ENCODE assay signal across 26 cellular contexts in the genomic region with DNA sequence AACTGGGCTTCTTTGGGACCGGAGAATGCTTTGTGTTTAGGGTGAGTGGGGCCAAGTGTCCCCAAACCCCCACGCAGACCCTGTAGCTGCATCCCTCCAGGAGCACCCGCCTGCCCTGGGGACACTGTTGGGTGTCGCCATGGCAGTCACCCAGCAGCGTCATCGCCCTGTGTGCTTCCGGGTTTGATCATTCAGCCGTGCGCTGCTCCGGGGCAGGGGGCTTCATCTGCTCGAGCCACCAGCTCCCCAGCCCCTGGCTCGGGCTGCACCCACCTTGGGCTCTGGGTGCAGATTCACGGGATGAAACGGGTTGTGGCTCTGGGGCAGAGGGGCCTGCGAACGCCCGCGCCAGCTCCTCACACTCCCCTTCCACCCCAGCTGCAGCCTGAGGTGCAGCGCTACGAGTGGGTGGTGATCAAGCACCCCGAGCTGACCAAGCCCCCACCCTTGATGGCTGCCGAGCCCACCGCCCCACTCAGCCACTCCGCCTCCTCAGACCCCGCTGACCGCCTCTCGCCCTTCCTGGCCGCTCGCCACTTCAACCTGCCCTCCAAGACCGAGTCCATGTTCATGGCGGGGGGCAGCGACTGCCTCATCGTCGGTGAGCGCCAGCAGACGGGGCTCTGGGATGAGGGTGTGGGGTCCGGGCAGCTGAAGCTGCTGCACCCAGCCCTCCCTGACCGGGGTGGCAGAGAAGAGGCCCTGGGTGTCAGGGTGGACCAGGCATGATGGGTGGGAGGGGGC. TPM values are rescaled to one million over a fixed set of nuclear protein-coding genes. Genes with fewer than 3 reads are reported as not detected.
DNase-seq lines count a peak whose midpoint lies in the region; ATAC-seq, FAIRE-seq and TF ChIP-seq lines count a peak whose summit lies in the region.
"Had no signal": no experiment of that assay in that cellular context is flagged by ENCODE, and none has a peak within 500 bp of the region (broad histone marks: within the 10 kb centered on the region; RNA-seq: fewer than 3 reads in every experiment).

No MANE protein-coding gene starts in this region.

- POLR2A ChIA-PET in K562 (lab: Yijun Ruan, JAX) (no interaction called here), WTC11 (lab: Charles Lee) (no interaction called here)

- no peak overlapping the region for H2AK5ac ChIP-seq in mesenchymal stem cell (ENCODE audit: low read length, severe bottlenecking)

- peak; percentile 32 for DNase-seq in Right ventricle myocardium inferior (ENCODE audit: missing footprints)
- no peak for DNase-seq in right atrium auricular region (ENCODE audit: low spot score)
- no peak for DNase-seq in K562 (ENCODE audit: extremely low read depth in 1 of 4, low spot score in 3 of 4)
- no peak for DNase-seq in mesenchymal stem cell
- DNase-seq in upper lobe of right lung = peak; percentile 67
- no peak for DNase-seq in WTC11 (ENCODE audit: low spot score)
- DNase-seq in urothelium cell line (ENCODE audit: low spot score) = no peak
- DNase-seq: 8988T; ACHN; BE2C; CD4-positive, CD25-positive, alpha-beta regulatory T cell; DMS153; DND-41; NCI-H1048; NCI-H1417; NCI-H1694; NCI-H2029 treated with DMSO at 0.1 percent for 48 hours; NCI-H2227 treated with DMSO at 0.1 percent for 48 hours; NCI-H69; SJCRH30 had no signal

- H3K18ac ChIP-seq in mesenchymal stem cell (ENCODE audit: low read depth in 1 of 2, low read length in 2 of 2) = no peak overlapping the region

- no peak for ATAC-seq in Right ventricle myocardium inferior
- no peak for ATAC-seq in K562
- ATAC-seq in upper lobe of right lung = no peak
- ATAC-seq in WTC11 = no peak
- no peak for ATAC-seq in GM19395 (IDR thresholded peaks at IDR 0.05; ENCODE audit: unreplicated experiment)

- CTCF ChIA-PET in K562 (lab: Yijun Ruan, JAX; ENCODE audit: low intra/inter-chr PET ratio) = interaction anchor here (0.9 to 3.5 kb wide), 4 partner anchors 71 to 305 kb away, joined by 3 to 17 read pairs (median 8); partner anchors contain the start of gene CCNF
- CTCF ChIA-PET in WTC11 (lab: Charles Lee) = interaction anchor here (1.9 to 3.5 kb wide), 7 partner anchors 8 to 305 kb away, joined by 8 to 57 read pairs (median 19); partner anchors contain the start of genes CCNF, ECI1 and TBC1D24

- no peak overlapping the region for H2BK5ac ChIP-seq in mesenchymal stem cell (ENCODE audit: low read depth, low read length, poor library complexity, severe bottlenecking)

- no peaks in the 10 kb centered on the region for H3K27me3 ChIP-seq in right atrium auricular region
- no peaks in the 10 kb centered on the region for H3K27me3 ChIP-seq in K562 (ENCODE audit: control insufficient read depth in 2 of 2, insufficient read depth in 2 of 2, low read length in 2 of 2)
- no peaks in the 10 kb centered on the region for H3K27me3 ChIP-seq in mesenchymal stem cell (ENCODE audit: control insufficient read depth in 1 of 2, insufficient read depth in 1 of 2, low read length in 2 of 2)
- no peaks in the 10 kb centered on the region for H3K27me3 ChIP-seq in upper lobe of right lung
- H3K27me3 ChIP-seq: BE2C, SJCRH30 had no signal

- no peaks in the 10 kb centered on the region for H3K9me3 ChIP-seq in right atrium auricular region
- no peaks in the 10 kb centered on the region for H3K9me3 ChIP-seq in K562 (replicated peaks; ENCODE audit: control insufficient read depth, insufficient read depth, low read depth, low read length)
- H3K9me3 ChIP-seq in mesenchymal stem cell (ENCODE audit: control insufficient read depth, low read length) = no peaks in the 10 kb centered on the region
- H3K9me3 ChIP-seq in upper lobe of right lung = no peaks in the 10 kb centered on the region
- H3K9me3 ChIP-seq: BE2C, SJCRH30 had no signal

- no peak for TF ChIP-seq EP300 in K562 (IDR thresholded peaks at IDR 0.05; ENCODE audit: low read length)

- H2BK15ac ChIP-seq in mesenchymal stem cell (ENCODE audit: low read depth, poor library complexity, severe bottlenecking) = no peak overlapping the region

- H3K27ac Mint-ChIP-seq in WTC11 = no peak overlapping the region
- H3K27ac Mint-ChIP-seq: CD4-positive, CD25-positive, alpha-beta regulatory T cell; IgD-negative memory B cell had no signal

- in situ Hi-C loops in K562 (cut with MboI) = no loop called here

- no peak for FAIRE-seq in K562 (lab: Jason Lieb, UNC)
- FAIRE-seq in urothelium cell line (lab: Jason Lieb, UNC) = no peak
- FAIRE-seq: GM12892, H54 had no signal

- BruUV-seq in K562 (replicated peaks; lab: Mats Ljungman, UMichigan) = no TSS peak

- no peaks in the 10 kb centered on the region for H3K9me3 Mint-ChIP-seq in WTC11
- H3K9me3 Mint-ChIP-seq: IgD-negative memory B cell had no signal

- peaks cover 0 to 52% of the 10 kb centered on the region in 2 donors for H3K4me1 ChIP-seq in right atrium auricular region
- peaks cover 17 to 77% of the 10 kb centered on the region in 2 experiments for H3K4me1 ChIP-seq in K562 (replicated peaks in 1 of 2; ENCODE audit: control insufficient read depth in 2 of 2, insufficient read depth in 2 of 2, low read length in 2 of 2)
- peaks cover 27% of the 10 kb centered on the region for H3K4me1 ChIP-seq in mesenchymal stem cell (ENCODE audit: control insufficient read depth, insufficient read depth, low read depth, low read length)
- peaks cover 30% of the 10 kb centered on the region for H3K4me1 ChIP-seq in upper lobe of right lung

- H3K4me3 ChIP-seq in right atrium auricular region (no peak overlapping the region), K562 (no peak overlapping the region), mesenchymal stem cell (ENCODE audit: insufficient read depth in 1 of 2, low read depth in 1 of 2, low read length in 2 of 2) (no peak overlapping the region), upper lobe of right lung (no peak overlapping the region)
- H3K4me3 ChIP-seq: SJCRH30 had no signal

- peaks cover 15% of the 10 kb centered on the region for H3K79me1 ChIP-seq in mesenchymal stem cell (replicated peaks; ENCODE audit: low read length, poor library complexity, severe bottlenecking)

- no peak for TF ChIP-seq RAD21 in K562 (CRISPR knock-in tag; conservative IDR thresholded peaks at IDR 0.05 in 1 of 2, IDR thresholded peaks at IDR 0.05 in 1 of 2)

- H2BK120ac ChIP-seq in mesenchymal stem cell (ENCODE audit: low read depth, low read length) = no peak overlapping the region

- H3K4ac ChIP-seq in mesenchymal stem cell (ENCODE audit: low read depth in 1 of 2, low read length in 2 of 2) = no peak overlapping the region

- H3K79me2 ChIP-seq in K562 (ENCODE audit: control insufficient read depth, insufficient read depth, low read length) = peaks cover 19% of the 10 kb centered on the region

- no peak overlapping the region for H3K4me3 Mint-ChIP-seq in WTC11
- H3K4me3 Mint-ChIP-seq: IgD-negative memory B cell had no signal

- no peaks in the 10 kb centered on the region for H3K9me1 ChIP-seq in K562 (ENCODE audit: control insufficient read depth, insufficient read depth, low read length)

- peaks cover 5% of the 10 kb centered on the region for H3K36me3 Mint-ChIP-seq in WTC11
- H3K36me3 Mint-ChIP-seq: CD4-positive, CD25-positive, alpha-beta regulatory T cell; IgD-negative memory B cell had no signal

- no peak overlapping the region for H3K23ac ChIP-seq in mesenchymal stem cell (ENCODE audit: low read length in 2 of 2)

- WGBS in K562 (ENCODE audit: insufficient coverage, low coverage, missing lambda C conversion rate) = 90% methylated on average over 28 of the region's 38 CpGs
- WGBS in mesenchymal stem cell = 94% methylated on average over 38 of the region's 38 CpGs

- H3K4me1 Mint-ChIP-seq in WTC11 = peaks cover 4% of the 10 kb centered on the region

- intact Hi-C loops in Right ventricle myocardium inferior (cut with DNase I) = loop anchor here (2.0 to 10.0 kb wide), 5 partner anchors 25 to 235 kb away; partner anchors contain the start of genes ABCA3, CCNF, RNPS1 and TBC1D24
- intact Hi-C loops in K562 (cut with micrococcal nuclease) = loop anchor here (2.0 to 10.0 kb wide), 4 partner anchors 33 to 303 kb away; partner anchors contain the start of genes ABCA3, CASKIN1 and CCNF
- intact Hi-C loops in upper lobe of right lung (cut with DNase I) = loop anchor here (10.0 kb wide), 1 partner anchor 165 kb away; no protein-coding TSS in a partner anchor

- no peak overlapping the region for H2AFZ ChIP-seq in K562 (ENCODE audit: low read depth, low read length)
- H2AFZ ChIP-seq in mesenchymal stem cell (ENCODE audit: low read depth, low read length) = no peak overlapping the region

- H4K8ac ChIP-seq in mesenchymal stem cell (ENCODE audit: low read length) = no peak overlapping the region

- H2BK12ac ChIP-seq in mesenchymal stem cell (ENCODE audit: low read length in 2 of 2) = no peak overlapping the region

- H3K27ac ChIP-seq in right atrium auricular region (no peak overlapping the region), K562 (ENCODE audit: extremely low read depth, low read depth, low read length) (no peak overlapping the region), mesenchymal stem cell (ENCODE audit: low read length, poor library complexity, severe bottlenecking) (no peak overlapping the region), upper lobe of right lung (no peak overlapping the region)
- H3K27ac ChIP-seq: HL-60, SJCRH30 had no signal

- peak overlapping the region; percentile 18 for H4K91ac ChIP-seq in mesenchymal stem cell (ENCODE audit: low read length)

- no peak overlapping the region for H3K14ac ChIP-seq in mesenchymal stem cell (ENCODE audit: low read length in 2 of 2)

- TF ChIP-seq CTCF in right atrium auricular region (IDR thresholded peaks at IDR 0.05) (no peak), K562 (IDR thresholded peaks at IDR 0.05 in 2 of 3, conservative IDR thresholded peaks at IDR 0.05 in 1 of 3; ENCODE audit: insufficient read depth in 2 of 3, low read depth in 1 of 3, low read length in 3 of 3) (no peak), upper lobe of right lung (IDR thresholded peaks at IDR 0.05) (no peak), WTC11 (IDR thresholded peaks at IDR 0.05) (no peak)

- H3K36me3 ChIP-seq in right atrium auricular region = peaks cover 7% of the 10 kb centered on the region
- peaks cover 66% of the 10 kb centered on the region; the same call in 2 of the 3 replicates for H3K36me3 ChIP-seq in K562 (ENCODE audit: control insufficient read depth, insufficient read depth, low read length)
- peaks cover 24 to 53% of the 10 kb centered on the region in 2 experiments for H3K36me3 ChIP-seq in mesenchymal stem cell (ENCODE audit: control insufficient read depth in 1 of 2, insufficient read depth in 2 of 2, low read depth in 1 of 2, low read length in 2 of 2)
- H3K36me3 ChIP-seq in upper lobe of right lung = peaks cover 12% of the 10 kb centered on the region
- H3K36me3 ChIP-seq: SJCRH30 had no signal

- TF ChIP-seq POLR2A in K562 (conservative IDR thresholded peaks at IDR 0.05) = no peak

- no peaks in the 10 kb centered on the region for H3K27me3 Mint-ChIP-seq in WTC11 (ENCODE audit: low read depth)
- H3K27me3 Mint-ChIP-seq: CD4-positive, CD25-positive, alpha-beta regulatory T cell; IgD-negative memory B cell had no signal

- H3K9ac ChIP-seq in K562 (ENCODE audit: insufficient read depth in 1 of 2, low read depth in 2 of 2, low read length in 2 of 2) (peak overlapping the region in 1 of 2 experiments; percentile 13; a peak in 1 of 4 replicates), mesenchymal stem cell (ENCODE audit: low read length) (no peak overlapping the region)

- H4K20me1 ChIP-seq in K562 (replicated peaks; ENCODE audit: control insufficient read depth, insufficient read depth, low read length) = peaks cover 9% of the 10 kb centered on the region

- H3K4me2 ChIP-seq in K562 (ENCODE audit: insufficient read depth, low read length) = no peak overlapping the region
- H3K4me2 ChIP-seq in mesenchymal stem cell (ENCODE audit: low read length, poor library complexity, severe bottlenecking) = no peak overlapping the region

RNA-seq across cellular contexts. Expression of gene ATP6V0C, which starts 13.7 kb away (rescaled TPM):
- total RNA-seq in Right ventricle myocardium inferior (137 TPM), right atrium auricular region (100 to 1,000 TPM in 1 of 2 donors, 10 to 100 TPM in 1; 63.7 to 107 TPM), K562 (2014; rRNA removed) (28.4 and 48.6 TPM in 2 replicates), K562 (2014; rRNA removed; fragmentation: Illumina TruSeq; extraction: Trizol) (10.2 and 10.8 TPM in 2 replicates), K562 (2015; rRNA removed; fragmentation: Illumina TruSeq; extraction: Trizol) (22.7 and 24.3 TPM in 2 replicates), K562 (2021) (213 and 228 TPM in 2 replicates), upper lobe of right lung (298 TPM), WTC11 (2021) (193 to 212 TPM (median 193 TPM) in 3 replicates)
- total RNA-seq in K562 (2011; cell fraction: chromatin; rRNA removed; ENCODE audit: low replicate concordance) = 30.3 and 91.0 TPM in 2 replicates
- 132 and 138 TPM in 2 replicates for total RNA-seq in K562 (2011; cell fraction: nucleolus; rRNA removed)
- 102 and 104 TPM in 2 replicates for total RNA-seq in K562 (2011; cell fraction: nucleoplasm; rRNA removed)
- polyA plus RNA-seq in K562 (2011; rRNA removed) (7.1 and 14.1 TPM in 2 replicates), K562 (2014; fragmentation: Illumina TruSeq; extraction: Trizol) (44.5 and 83.3 TPM in 2 replicates), K562 (2014; fragmentation: Nextera tagmentation; extraction: Ambion mirVana) (1 to 10 TPM; 2.9 to 5.2 TPM), K562 (2014; rRNA removed) (63.0 and 66.3 TPM in 2 replicates)
- 28.4 and 49.5 TPM in 2 replicates for polyA plus RNA-seq in K562 (2011; cell fraction: cytosol; rRNA removed)
- 18.4 and 28.6 TPM in 2 replicates for polyA plus RNA-seq in K562 (2011; cell fraction: nucleus; rRNA removed)
- polyA plus RNA-seq in K562 (2012) = 228 and 237 TPM in 2 replicates
- polyA minus RNA-seq in K562 (2011; rRNA and poly(A)+ RNA removed) = 4.5 and 5.5 TPM in 2 replicates
- 81.8 and 143 TPM in 2 replicates for polyA minus RNA-seq in K562 (2011; cell fraction: cytosol; rRNA and poly(A)+ RNA removed)
- polyA minus RNA-seq in K562 (2011; cell fraction: nucleus; rRNA and poly(A)+ RNA removed) = 8.2 and 10.8 TPM in 2 replicates
- polyA plus RNA-seq in mesenchymal stem cell (2013, experiment 1 of 2) = 498 TPM
- 484 TPM for polyA plus RNA-seq in mesenchymal stem cell (2013, experiment 2 of 2)

RNA-seq across cellular contexts. Expression of gene AMDHD2, which starts 20.1 kb away (rescaled TPM):
- total RNA-seq in Right ventricle myocardium inferior (16.2 TPM), right atrium auricular region (10 to 100 TPM; 10.6 to 12.6 TPM), K562 (2014; rRNA removed) (39.5 and 48.7 TPM in 2 replicates), K562 (2014; rRNA removed; fragmentation: Illumina TruSeq; extraction: Trizol) (2.0 and 3.6 TPM in 2 replicates), K562 (2015; rRNA removed; fragmentation: Illumina TruSeq; extraction: Trizol) (23.0 and 24.9 TPM in 2 replicates), K562 (2021) (42.3 and 55.1 TPM in 2 replicates), upper lobe of right lung (61.7 TPM), WTC11 (2021) (60.1 to 70.9 TPM (median 60.3 TPM) in 3 replicates)
- 56.1 and 256 TPM in 2 replicates for total RNA-seq in K562 (2011; cell fraction: chromatin; rRNA removed; ENCODE audit: low replicate concordance)
- 207 and 245 TPM in 2 replicates for total RNA-seq in K562 (2011; cell fraction: nucleolus; rRNA removed)
- total RNA-seq in K562 (2011; cell fraction: nucleoplasm; rRNA removed) = 104 and 109 TPM in 2 replicates
- polyA plus RNA-seq in K562 (2011; rRNA removed) (11.7 and 19.0 TPM in 2 replicates), K562 (2014; fragmentation: Illumina TruSeq; extraction: Trizol) (10.1 and 18.1 TPM in 2 replicates), K562 (2014; fragmentation: Nextera tagmentation; extraction: Ambion mirVana) (under 1 TPM in 1 of 2 experiments, not detected in 1; 0.38 TPM), K562 (2014; rRNA removed) (54.4 and 56.9 TPM in 2 replicates)
- 12.6 and 34.7 TPM in 2 replicates for polyA plus RNA-seq in K562 (2011; cell fraction: cytosol; rRNA removed)
- 186 and 323 TPM in 2 replicates for polyA plus RNA-seq in K562 (2011; cell fraction: nucleus; rRNA removed)
- 37.8 and 57.1 TPM in 2 replicates for polyA plus RNA-seq in K562 (2012)
- 2.0 and 5.0 TPM in 2 replicates for polyA minus RNA-seq in K562 (2011; rRNA and poly(A)+ RNA removed)
- 11.7 and 14.9 TPM in 2 replicates for polyA minus RNA-seq in K562 (2011; cell fraction: cytosol; rRNA and poly(A)+ RNA removed)
- polyA minus RNA-seq in K562 (2011; cell fraction: nucleus; rRNA and poly(A)+ RNA removed) = 48.8 and 59.8 TPM in 2 replicates
- 24.6 TPM for polyA plus RNA-seq in mesenchymal stem cell (2013, experiment 1 of 2)
- 20.6 TPM for polyA plus RNA-seq in mesenchymal stem cell (2013, experiment 2 of 2)

RNA-seq across cellular contexts. Expression of gene TBC1D24, which starts 25.1 kb away (rescaled TPM):
- total RNA-seq in Right ventricle myocardium inferior (14.8 TPM), right atrium auricular region (10 to 100 TPM in 1 of 2 donors, 1 to 10 TPM in 1; 9.6 to 10.5 TPM), K562 (2014; rRNA removed) (7.2 and 13.4 TPM in 2 replicates), K562 (2014; rRNA removed; fragmentation: Illumina TruSeq; extraction: Trizol) (4.2 and 4.9 TPM in 2 replicates), K562 (2015; rRNA removed; fragmentation: Illumina TruSeq; extraction: Trizol) (9.1 and 11.2 TPM in 2 replicates), K562 (2021) (22.6 and 24.3 TPM in 2 replicates), upper lobe of right lung (43.7 TPM), WTC11 (2021) (17.3 to 21.0 TPM (median 17.8 TPM) in 3 replicates)
- total RNA-seq in K562 (2011; cell fraction: chromatin; rRNA removed; ENCODE audit: low replicate concordance) = 29.2 and 69.3 TPM in 2 replicates
- 36.9 and 38.2 TPM in 2 replicates for total RNA-seq in K562 (2011; cell fraction: nucleolus; rRNA removed)
- 27.0 and 36.9 TPM in 2 replicates for total RNA-seq in K562 (2011; cell fraction: nucleoplasm; rRNA removed)
- polyA plus RNA-seq in K562 (2011; rRNA removed) (5.7 and 9.4 TPM in 2 replicates), K562 (2014; fragmentation: Illumina TruSeq; extraction: Trizol) (7.2 and 9.4 TPM in 2 replicates), K562 (2014; fragmentation: Nextera tagmentation; extraction: Ambion mirVana) (1 to 10 TPM; 1.7 to 4.2 TPM), K562 (2014; rRNA removed) (8.3 and 9.3 TPM in 2 replicates)
- polyA plus RNA-seq in K562 (2011; cell fraction: cytosol; rRNA removed) = 7.1 and 12.3 TPM in 2 replicates
- polyA plus RNA-seq in K562 (2011; cell fraction: nucleus; rRNA removed) = 22.9 and 34.2 TPM in 2 replicates
- polyA plus RNA-seq in K562 (2012) = 8.5 and 9.1 TPM in 2 replicates
- polyA minus RNA-seq in K562 (2011; rRNA and poly(A)+ RNA removed) = 6.5 and 9.7 TPM in 2 replicates
- polyA minus RNA-seq in K562 (2011; cell fraction: cytosol; rRNA and poly(A)+ RNA removed) = 13.1 and 14.3 TPM in 2 replicates
- 12.5 and 15.3 TPM in 2 replicates for polyA minus RNA-seq in K562 (2011; cell fraction: nucleus; rRNA and poly(A)+ RNA removed)
- polyA plus RNA-seq in mesenchymal stem cell (2013, experiment 1 of 2) = 4.9 TPM
- polyA plus RNA-seq in mesenchymal stem cell (2013, experiment 2 of 2) = 4.1 TPM

RNA-seq across cellular contexts. Expression of gene NTN3, which starts 29.0 kb away (rescaled TPM):
- total RNA-seq in Right ventricle myocardium inferior = 0.19 TPM
- total RNA-seq in right atrium auricular region = under 1 TPM; 0.22 to 0.51 TPM
- 0.42 TPM in 1 of 2 replicates, not detected in the other for total RNA-seq in K562 (2011; cell fraction: chromatin; rRNA removed; ENCODE audit: low replicate concordance)
- total RNA-seq in K562 (2011; cell fraction: nucleolus; rRNA removed) = 0.13 and 0.17 TPM in 2 replicates
- not detected in 2 replicates for total RNA-seq in K562 (2011; cell fraction: nucleoplasm; rRNA removed)
- total RNA-seq in K562 (2014; rRNA removed) = not detected in 2 replicates
- not detected in 2 replicates for total RNA-seq in K562 (2014; rRNA removed; fragmentation: Illumina TruSeq; extraction: Trizol)
- total RNA-seq in K562 (2015; rRNA removed; fragmentation: Illumina TruSeq; extraction: Trizol) = not detected in 2 replicates
- total RNA-seq in K562 (2021) = not detected in 2 replicates
- polyA plus RNA-seq in K562 (2011; rRNA removed) = not detected in 2 replicates
- polyA plus RNA-seq in K562 (2011; cell fraction: cytosol; rRNA removed) = not detected in 2 replicates
- polyA plus RNA-seq in K562 (2011; cell fraction: nucleus; rRNA removed) = not detected in 2 replicates
- polyA plus RNA-seq in K562 (2012) = 0.07 and 0.08 TPM in 2 replicates
- polyA plus RNA-seq in K562 (2014; fragmentation: Illumina TruSeq; extraction: Trizol) = not detected in 2 replicates
- polyA plus RNA-seq in K562 (2014; fragmentation: Nextera tagmentation; extraction: Ambion mirVana) = not detected
- not detected in 2 replicates for polyA plus RNA-seq in K562 (2014; rRNA removed)
- polyA minus RNA-seq in K562 (2011; rRNA and poly(A)+ RNA removed) = not detected in 2 replicates
- polyA minus RNA-seq in K562 (2011; cell fraction: cytosol; rRNA and poly(A)+ RNA removed) = not detected in 2 replicates
- not detected in 2 replicates for polyA minus RNA-seq in K562 (2011; cell fraction: nucleus; rRNA and poly(A)+ RNA removed)
- 0.14 TPM for polyA plus RNA-seq in mesenchymal stem cell (2013, experiment 1 of 2)
- polyA plus RNA-seq in mesenchymal stem cell (2013, experiment 2 of 2) = 0.15 TPM
- total RNA-seq in upper lobe of right lung = not detected
- total RNA-seq in WTC11 (2021) = 0.82 to 0.92 TPM (median 0.89 TPM) in 3 replicates
- total RNA-seq: CD4-positive, CD25-positive, alpha-beta regulatory T cell had no signal
- polyA plus RNA-seq: CD4-positive, CD25-positive, alpha-beta regulatory T cell; IgD-negative memory B cell had no signal

RNA-seq across cellular contexts. Expression of gene CEMP1, which starts 31.1 kb away (rescaled TPM):
- not detected for total RNA-seq in Right ventricle myocardium inferior
- 1 to 10 TPM in 1 of 2 donors, not detected in 1; 1.5 TPM for total RNA-seq in right atrium auricular region
- total RNA-seq in K562 (2011; cell fraction: chromatin; rRNA removed; ENCODE audit: low replicate concordance) = 0.21 TPM in 1 of 2 replicates, not detected in the other
- total RNA-seq in K562 (2011; cell fraction: nucleolus; rRNA removed) = 0.39 and 0.83 TPM in 2 replicates
- not detected in 2 replicates for total RNA-seq in K562 (2011; cell fraction: nucleoplasm; rRNA removed)
- total RNA-seq in K562 (2014; rRNA removed) = not detected in 2 replicates
- not detected in 2 replicates for total RNA-seq in K562 (2014; rRNA removed; fragmentation: Illumina TruSeq; extraction: Trizol)
- total RNA-seq in K562 (2015; rRNA removed; fragmentation: Illumina TruSeq; extraction: Trizol) = not detected in 2 replicates
- total RNA-seq in K562 (2021) = not detected in 2 replicates
- not detected in 2 replicates for polyA plus RNA-seq in K562 (2011; rRNA removed)
- polyA plus RNA-seq in K562 (2011; cell fraction: cytosol; rRNA removed) = not detected in 2 replicates
- 0.11 TPM in 1 of 2 replicates, not detected in the other for polyA plus RNA-seq in K562 (2011; cell fraction: nucleus; rRNA removed)
- polyA plus RNA-seq in K562 (2012) = 3.4 TPM in 1 of 2 replicates, not detected in the other
- polyA plus RNA-seq in K562 (2014; fragmentation: Illumina TruSeq; extraction: Trizol) = not detected in 2 replicates
- under 1 TPM in 1 of 2 experiments, not detected in 1; 0.45 TPM for polyA plus RNA-seq in K562 (2014; fragmentation: Nextera tagmentation; extraction: Ambion mirVana)
- polyA plus RNA-seq in K562 (2014; rRNA removed) = 0.05 TPM in 1 of 2 replicates, not detected in the other
- not detected in 2 replicates for polyA minus RNA-seq in K562 (2011; rRNA and poly(A)+ RNA removed)
- not detected in 2 replicates for polyA minus RNA-seq in K562 (2011; cell fraction: cytosol; rRNA and poly(A)+ RNA removed)
- polyA minus RNA-seq in K562 (2011; cell fraction: nucleus; rRNA and poly(A)+ RNA removed) = 0.13 and 0.33 TPM in 2 replicates
- not detected for polyA plus RNA-seq in mesenchymal stem cell (2013, experiment 1 of 2)
- polyA plus RNA-seq in mesenchymal stem cell (2013, experiment 2 of 2) = not detected
- total RNA-seq in upper lobe of right lung = 1.4 TPM
- total RNA-seq in WTC11 (2021) = 0.14 to 0.32 TPM (median 0.15 TPM) in 3 replicates
- total RNA-seq: NCI-H460, SJCRH30 had no signal

Comparison
In these comparisons a context has a peak if more than half of its experiments do, and no peak if none do; other contexts are left out.
1. DNase-seq: peak in Right ventricle myocardium inferior (single experiment) and upper lobe of right lung (single experiment); none in right atrium auricular region (single experiment), K562 (0 of 4), mesenchymal stem cell (single experiment), WTC11 (single experiment) and urothelium cell line (single experiment).